1 cellular context compared by ENCODE assay signal in genomic region chr6:29016559-29017427, GRCh38.
TF ChIP-seq lines count a peak whose summit lies in the region.

No MANE protein-coding gene starts in this region.

TF ChIP-seq in IMR-90, 13 proteins besides CTCF, POLR2A, EP300 and RAD21:
- no peak for TF ChIP-seq USF2 (IDR thresholded peaks at IDR 0.05; ENCODE audit: low read depth, low read length)
- TF ChIP-seq SMC3 (IDR thresholded peaks at IDR 0.05; ENCODE audit: low read depth, low read length), result peak; percentile 76
